9 cellular contexts compared by ENCODE assay signal in genomic region chr7:90455163-90456030, GRCh38. TPM values are rescaled to one million over a fixed set of nuclear protein-coding genes. Genes with fewer than 3 reads are reported as not detected.
A peak's percentile ranks its signal among the peaks of the same experiment; 100 is the strongest.
DNase-seq lines count a peak whose midpoint lies in the region; ATAC-seq and TF ChIP-seq lines count a peak whose summit lies in the region.
"Had no signal": no experiment of that assay in that cellular context is flagged by ENCODE, and none has a peak within 500 bp of the region (broad histone marks: within the 10 kb centered on the region; RNA-seq: fewer than 3 reads in every experiment).

No MANE protein-coding gene starts in this region.

- H3K27ac Mint-ChIP-seq in stimulated activated naive CD8-positive, alpha-beta T cell treated with anti-CD3 and anti-CD28 coated beads, Interleukin-15, Interleukin-2, amounts not matched to agents 100 ng/mL and 50 ng/mL, for 24 hours: peak overlapping the region; percentile 56
- peak overlapping the region in 3 of 10 donors; percentile 8 to 83 (median 47) for H3K27ac Mint-ChIP-seq in naive thymus-derived CD8-positive, alpha-beta T cell

- CTCF ChIA-PET in HEK293 (lab: Yijun Ruan, JAX): interaction anchor here (0.7 to 1.8 kb wide), 37 partner anchors 9 to 874 kb away, joined by 3 to 27 read pairs (median 3); partner anchors contain the start of genes CDK14 and STEAP1

- no peaks in the 10 kb centered on the region for H3K4me1 ChIP-seq in HEK293 (ENCODE audit: control insufficient read depth, insufficient read depth, low read length)
- H3K4me1 ChIP-seq in Loucy (ENCODE audit: insufficient read depth, low read length, poor library complexity, severe bottlenecking): no peaks in the 10 kb centered on the region
- H3K4me1 ChIP-seq in esophagus squamous epithelium: no peaks in the 10 kb centered on the region

- in situ Hi-C loops in SK-MEL-5 (cut with HindIII; ENCODE audit: low pct_unique_long_range_greater_than_20kb, low sequenced_read_pairs): no loop called here

- no peak for TF ChIP-seq POLR2A in esophagus squamous epithelium (IDR thresholded peaks at IDR 0.05)

- ATAC-seq in stimulated activated naive CD8-positive, alpha-beta T cell treated with anti-CD3 and anti-CD28 coated beads, Interleukin-15, Interleukin-2, amounts not matched to agents 100 U/mL and 50 U/mL, for 24 hours: no peak
- peak; percentile 53 to 72 for ATAC-seq in naive thymus-derived CD8-positive, alpha-beta T cell

- no peaks in the 10 kb centered on the region for H3K27me3 ChIP-seq in Loucy (ENCODE audit: insufficient read depth, low read length, poor library complexity, severe bottlenecking)
- no peaks in the 10 kb centered on the region for H3K27me3 ChIP-seq in esophagus squamous epithelium

- no peaks in the 10 kb centered on the region for H3K9me3 Mint-ChIP-seq in stimulated activated naive CD8-positive, alpha-beta T cell treated with anti-CD3 and anti-CD28 coated beads, Interleukin-15, Interleukin-2, amounts not matched to agents 100 ng/mL and 50 ng/mL, for 24 hours
- no peaks in the 10 kb centered on the region for H3K9me3 Mint-ChIP-seq in naive thymus-derived CD8-positive, alpha-beta T cell

- H3K79me2 ChIP-seq in Loucy (ENCODE audit: insufficient read depth, low read length): no peaks in the 10 kb centered on the region

- no peak overlapping the region for H3K4me3 Mint-ChIP-seq in stimulated activated naive CD8-positive, alpha-beta T cell treated with anti-CD3 and anti-CD28 coated beads, Interleukin-15, Interleukin-2, amounts not matched to agents 100 ng/mL and 50 ng/mL, for 24 hours
- H3K4me3 Mint-ChIP-seq in naive thymus-derived CD8-positive, alpha-beta T cell: peak overlapping the region in 6 of 10 donors; percentile 9 to 73 (median 48)

- H2AFZ ChIP-seq in Loucy (ENCODE audit: low read length): peak overlapping the region; percentile 26

- peaks cover 7% of the 10 kb centered on the region for H3K4me1 Mint-ChIP-seq in stimulated activated naive CD8-positive, alpha-beta T cell treated with anti-CD3 and anti-CD28 coated beads, Interleukin-15, Interleukin-2, amounts not matched to agents 100 ng/mL and 50 ng/mL, for 24 hours (ENCODE audit: low read depth)
- peaks cover 6 to 8% (median 6%) of the 10 kb centered on the region in 4 donors for H3K4me1 Mint-ChIP-seq in naive thymus-derived CD8-positive, alpha-beta T cell

- H3K9me2 ChIP-seq in Loucy (replicated peaks; ENCODE audit: low read depth, low read length): no peaks in the 10 kb centered on the region

- peaks cover 4% of the 10 kb centered on the region for H3K27me3 Mint-ChIP-seq in stimulated activated naive CD8-positive, alpha-beta T cell treated with anti-CD3 and anti-CD28 coated beads, Interleukin-15, Interleukin-2, amounts not matched to agents 100 ng/mL and 50 ng/mL, for 24 hours
- H3K27me3 Mint-ChIP-seq in naive thymus-derived CD8-positive, alpha-beta T cell: peaks cover 6 to 13% (median 11%) of the 10 kb centered on the region in 5 donors

- H3K9ac ChIP-seq in Loucy (ENCODE audit: low read depth, low read length, poor library complexity, severe bottlenecking): no peak overlapping the region

- H3K4me2 ChIP-seq in Loucy (ENCODE audit: low read depth, low read length, poor library complexity, severe bottlenecking): peak overlapping the region; percentile 31

- no peak overlapping the region; the same call in none of the 2 replicates for H3K4me3 ChIP-seq in HEK293 (ENCODE audit: low read depth, low read length)
- H3K4me3 ChIP-seq in Loucy (ENCODE audit: low read length, poor library complexity, severe bottlenecking): no peak overlapping the region
- H3K4me3 ChIP-seq in esophagus squamous epithelium: peak overlapping the region in 1 of 4 donors; percentile 44
- H3K4me3 ChIP-seq: skin epidermis had no signal

- intact Hi-C loops in esophagus squamous epithelium (cut with DNase I): loop anchor here (10.0 kb wide), 1 partner anchor 169 kb away; no protein-coding TSS in a partner anchor
- intact Hi-C loops in posterior vena cava (cut with DNase I): loop anchor here (10.0 kb wide), 2 partner anchors 169 to 579 kb away; no protein-coding TSS in a partner anchor

- no peak for DNase-seq in stimulated activated naive CD8-positive, alpha-beta T cell treated with anti-CD3 and anti-CD28 coated beads, Interleukin-15, Interleukin-2, amounts not matched to agents 100 U/mL and 50 U/mL, for 24 hours
- DNase-seq in SK-MEL-5 (ENCODE audit: low read depth, low spot score): peak; percentile 80
- DNase-seq in esophagus squamous epithelium (lab: John Stamatoyannopoulos, UW): no peak
- peak in 3 of 10 donors; percentile 40 to 49 (median 40) for DNase-seq in naive thymus-derived CD8-positive, alpha-beta T cell
- no peak for DNase-seq in posterior vena cava (ENCODE audit: low spot score)

- no peaks in the 10 kb centered on the region for H3F3A ChIP-seq in Loucy (ENCODE audit: low read depth)

- no peak for TF ChIP-seq CTCF in HEK293 (tag by site-specific recombination; IDR thresholded peaks at IDR 0.05)
- TF ChIP-seq CTCF in Loucy (conservative IDR thresholded peaks at IDR 0.05; ENCODE audit: low read length): peak; percentile 76
- peak in 5 of 6 experiments; percentile 43 to 65 (median 52) for TF ChIP-seq CTCF in esophagus squamous epithelium (IDR thresholded peaks at IDR 0.05)

- 23 to 27% methylated on average over 6 of the region's 6 CpGs for WGBS in esophagus squamous epithelium, 2 donors

- H3K36me3 ChIP-seq in HEK293 (ENCODE audit: control insufficient read depth in 2 of 2, insufficient read depth in 1 of 2, low read length in 2 of 2): no peaks in the 10 kb centered on the region
- no peaks in the 10 kb centered on the region for H3K36me3 ChIP-seq in Loucy (ENCODE audit: insufficient read depth, low read length)
- no peaks in the 10 kb centered on the region for H3K36me3 ChIP-seq in esophagus squamous epithelium

- no peaks in the 10 kb centered on the region for H4K20me1 ChIP-seq in Loucy (ENCODE audit: insufficient read depth, low read length, poor library complexity, severe bottlenecking)

- no peaks in the 10 kb centered on the region for H3K36me3 Mint-ChIP-seq in stimulated activated naive CD8-positive, alpha-beta T cell treated with anti-CD3 and anti-CD28 coated beads, Interleukin-15, Interleukin-2, amounts not matched to agents 100 ng/mL and 50 ng/mL, for 24 hours (ENCODE audit: low read depth)
- H3K36me3 Mint-ChIP-seq in naive thymus-derived CD8-positive, alpha-beta T cell: no peaks in the 10 kb centered on the region

- POLR2A ChIA-PET in HEK293 (lab: Yijun Ruan, JAX): no interaction called here
- POLR2A ChIA-PET in naive thymus-derived CD8-positive, alpha-beta T cell (lab: Charles Lee): interaction anchor here (0.6 kb wide), 1 partner anchor 53 kb away, joined by 4 read pairs; no protein-coding TSS in a partner anchor

- H3K9me3 ChIP-seq in HEK293 (ENCODE audit: control insufficient read depth, insufficient read depth, low read depth, low read length) (no peaks in the 10 kb centered on the region), Loucy (ENCODE audit: insufficient read depth, low read depth, low read length) (no peaks in the 10 kb centered on the region), esophagus squamous epithelium (no peaks in the 10 kb centered on the region)

- no peak overlapping the region for H3K27ac ChIP-seq in HEK293 (ENCODE audit: extremely low read depth, low read depth, low read length)
- no peak overlapping the region for H3K27ac ChIP-seq in esophagus squamous epithelium
- H3K27ac ChIP-seq: skin epidermis had no signal

TF ChIP-seq in HEK293, 187 proteins besides CTCF, POLR2A, EP300 and RAD21:
- no peak for TF ChIP-seq ZBTB26 (tag by site-specific recombination; optimal IDR thresholded peaks at IDR 0.05)
- no peak for TF ChIP-seq ZNF423 (tag by site-specific recombination; IDR thresholded peaks at IDR 0.05)
- TF ChIP-seq PRDM1 (tag by site-specific recombination; IDR thresholded peaks at IDR 0.05): no peak
- no peak for TF ChIP-seq ZNF221 (tag by site-specific recombination; IDR thresholded peaks at IDR 0.05; ENCODE audit: borderline replicate concordance)
- TF ChIP-seq ZNF654 (tag by site-specific recombination; IDR thresholded peaks at IDR 0.05; ENCODE audit: low read depth): peak; percentile 55
- TF ChIP-seq ZNF600 (tag by site-specific recombination; IDR thresholded peaks at IDR 0.05): no peak
- no peak for TF ChIP-seq ZSCAN30 (tag by site-specific recombination; IDR thresholded peaks at IDR 0.05)

RNA-seq across cellular contexts. Expression of gene PTTG1IP2, which starts 14.0 kb away (rescaled TPM):
- total RNA-seq in SK-MEL-5 (2014; rRNA removed; shearing (Covaris generic)): not detected in 2 replicates
- polyA plus RNA-seq in SK-MEL-5 (2015; cell fraction: cytosol; rRNA removed): not detected in 2 replicates
- not detected in 2 replicates for polyA plus RNA-seq in SK-MEL-5 (2015; cell fraction: nucleus; rRNA removed)
- total RNA-seq in esophagus squamous epithelium (not detected), posterior vena cava (under 1 TPM in 1 of 2 donors, not detected in 1; 0.76 TPM)
- not detected for total RNA-seq in naive thymus-derived CD8-positive, alpha-beta T cell
- not detected for polyA plus RNA-seq in naive thymus-derived CD8-positive, alpha-beta T cell

RNA-seq across cellular contexts. Expression of gene CLDN12, which starts 52.1 kb away (rescaled TPM):
- 143 and 151 TPM in 2 replicates for total RNA-seq in SK-MEL-5 (2014; rRNA removed; shearing (Covaris generic))
- 108 and 126 TPM in 2 replicates for polyA plus RNA-seq in SK-MEL-5 (2015; cell fraction: cytosol; rRNA removed)
- 269 and 372 TPM in 2 replicates for polyA plus RNA-seq in SK-MEL-5 (2015; cell fraction: nucleus; rRNA removed)
- total RNA-seq in esophagus squamous epithelium (10 to 100 TPM; 13.0 to 24.3 (median 21.2) TPM), posterior vena cava (10 to 100 TPM; 25.2 to 37.4 TPM)
- total RNA-seq in naive thymus-derived CD8-positive, alpha-beta T cell: 1 to 10 TPM; 1.7 to 3.0 TPM
- 1 to 10 TPM in 2 of 3 donors, under 1 TPM in 1; 0.27 to 1.8 (median 1.3) TPM for polyA plus RNA-seq in naive thymus-derived CD8-positive, alpha-beta T cell
